In the genomic region with DNA sequence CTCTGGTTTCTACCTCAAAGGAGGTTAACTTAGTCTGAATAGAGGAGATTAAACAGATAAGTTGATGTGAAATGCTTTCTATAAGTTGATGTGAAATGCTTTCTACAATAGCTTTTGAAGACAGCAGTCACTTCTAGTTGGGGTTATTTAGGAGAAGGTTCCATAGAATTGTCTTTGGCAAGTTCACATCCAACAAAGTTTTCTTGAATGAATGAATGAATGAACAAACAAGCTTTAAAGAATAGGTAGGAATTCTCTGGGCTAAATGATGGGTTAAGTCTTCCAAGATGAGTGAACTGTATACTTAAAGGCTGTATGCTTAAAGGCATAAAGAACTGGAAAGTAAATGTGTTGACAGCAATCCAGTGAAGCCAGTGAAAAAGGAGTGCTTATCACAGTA, we compare ENCODE assay signal across 2 cellular contexts.
TF ChIP-seq lines count a peak whose summit lies in the region.

No MANE protein-coding gene starts in this region.

TF ChIP-seq in IMR-90, 13 proteins besides CTCF, POLR2A, EP300 and RAD21:
- no peak for TF ChIP-seq MAFK (IDR thresholded peaks at IDR 0.05; ENCODE audit: low read depth, low read length)
- no peak for TF ChIP-seq RCOR1 (IDR thresholded peaks at IDR 0.05; ENCODE audit: insufficient replicate concordance, low read length)
- TF ChIP-seq ELK1 (IDR thresholded peaks at IDR 0.05; ENCODE audit: borderline replicate concordance, low read depth, low read length) = no peak
- TF ChIP-seq CEBPB (IDR thresholded peaks at IDR 0.05; ENCODE audit: low read depth, low read length) = no peak
- TF ChIP-seq BHLHE40 (IDR thresholded peaks at IDR 0.05; ENCODE audit: low read depth, low read length) = no peak
- TF ChIP-seq FOS (IDR thresholded peaks at IDR 0.05; ENCODE audit: low read depth, low read length) = no peak
- no peak for TF ChIP-seq MAZ (IDR thresholded peaks at IDR 0.05; ENCODE audit: borderline replicate concordance, low read depth, low read length)
- no peak for TF ChIP-seq CHD1 (IDR thresholded peaks at IDR 0.05; ENCODE audit: low read depth, low read length)
- no peak for TF ChIP-seq NFE2L2 (IDR thresholded peaks at IDR 0.05; ENCODE audit: low read depth, low read length)
- TF ChIP-seq RFX5 (IDR thresholded peaks at IDR 0.05; ENCODE audit: low read depth, low read length) = no peak
- TF ChIP-seq, protein P1, sequence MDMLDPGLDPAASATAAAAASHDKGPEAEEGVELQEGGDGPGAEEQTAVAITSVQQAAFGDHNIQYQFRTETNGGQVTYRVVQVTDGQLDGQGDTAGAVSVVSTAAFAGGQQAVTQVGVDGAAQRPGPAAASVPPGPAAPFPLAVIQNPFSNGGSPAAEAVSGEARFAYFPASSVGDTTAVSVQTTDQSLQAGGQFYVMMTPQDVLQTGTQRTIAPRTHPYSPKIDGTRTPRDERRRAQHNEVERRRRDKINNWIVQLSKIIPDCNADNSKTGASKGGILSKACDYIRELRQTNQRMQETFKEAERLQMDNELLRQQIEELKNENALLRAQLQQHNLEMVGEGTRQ (IDR thresholded peaks at IDR 0.05; ENCODE audit: low read depth, low read length) = no peak
- TF ChIP-seq SMC3 (IDR thresholded peaks at IDR 0.05; ENCODE audit: low read depth, low read length) = no peak
- no peak for TF ChIP-seq MXI1 (IDR thresholded peaks at IDR 0.05; ENCODE audit: borderline replicate concordance, low read depth, low read length)

TF ChIP-seq in GM12878, 131 proteins besides CTCF, POLR2A, EP300 and RAD21:
- TF ChIP-seq SREBF2 (IDR thresholded peaks at IDR 0.05; ENCODE audit: low read length) = no peak
- peak; percentile 74 for TF ChIP-seq ZNF24 (IDR thresholded peaks at IDR 0.05)
TF ChIP-seq in GM12878: peak in this region for 1.
